10 cellular contexts compared by ENCODE assay signal in genomic region chr9:134895849-134896833, GRCh38. TPM values are rescaled to one million over a fixed set of nuclear protein-coding genes. Genes with fewer than 3 reads are reported as not detected.
DNase-seq lines count a peak whose midpoint lies in the region; ATAC-seq and TF ChIP-seq lines count a peak whose summit lies in the region.
"Had no signal": no experiment of that assay in that cellular context is flagged by ENCODE, and none has a peak within 500 bp of the region (broad histone marks: within the 10 kb centered on the region; RNA-seq: fewer than 3 reads in every experiment).

No MANE protein-coding gene starts in this region.

- H2BK5ac ChIP-seq in IMR-90 (ENCODE audit: low read depth, low read length, poor library complexity, severe bottlenecking): no peak overlapping the region

- H3K4me2 ChIP-seq in IMR-90 (ENCODE audit: low read depth, low read length): peak overlapping the region; percentile 25
- H3K4me2 ChIP-seq in OCI-LY7 (ENCODE audit: low read length): no peak overlapping the region

- POLR2A ChIA-PET in IMR-90 (lab: Charles Lee; ENCODE audit: unreplicated experiment): no interaction called here
- POLR2A ChIA-PET in activated CD8-positive, alpha-beta T cell treated with anti-CD3 and anti-CD28 coated beads for 36 hours (lab: Charles Lee): no interaction called here
- POLR2A ChIA-PET in OCI-LY7 (lab: Charles Lee): interaction anchor here (0.6 kb wide), 1 partner anchor 22 kb away, joined by 3 read pairs; no protein-coding TSS in a partner anchor

- H3K4ac ChIP-seq in IMR-90 (ENCODE audit: low read depth, low read length): no peak overlapping the region

- no peak overlapping the region for H4K5ac ChIP-seq in IMR-90 (ENCODE audit: low read depth, low read length)

- H3K27ac Mint-ChIP-seq in activated CD8-positive, alpha-beta T cell treated with anti-CD3 and anti-CD28 coated beads for 36 hours: no peak overlapping the region
- H3K27ac Mint-ChIP-seq in progenitor cell of endocrine pancreas: no peak overlapping the region
- H3K27ac Mint-ChIP-seq: activated naive CD4-positive, alpha-beta T cell treated with anti-CD3 and anti-CD28 coated beads, Interleukin-2, amount 50 U/mL, for 72 hours had no signal

- H3K9ac ChIP-seq in IMR-90 (ENCODE audit: low read depth, low read length): no peak overlapping the region

- H3K36me3 ChIP-seq in IMR-90 (ENCODE audit: control insufficient read depth, insufficient read depth, low read length) (no peaks in the 10 kb centered on the region), left ventricle myocardium inferior (no peaks in the 10 kb centered on the region), OCI-LY7 (ENCODE audit: insufficient read depth, low read length) (no peaks in the 10 kb centered on the region; the same call in 1 of the 2 replicates)

- dilution Hi-C loops in IMR-90 (cut with HindIII; ENCODE audit: low sequenced_read_pairs, unreplicated experiment): no loop called here

- ATAC-seq in IMR-90 (ENCODE audit: low read depth) (peak; percentile 67), GM18873 (IDR thresholded peaks at IDR 0.05; ENCODE audit: low FRiP score, unreplicated experiment) (no peak)
- no peak for ATAC-seq in activated CD8-positive, alpha-beta T cell treated with anti-CD3 and anti-CD28 coated beads for 36 hours
- ATAC-seq: activated naive CD4-positive, alpha-beta T cell treated with anti-CD3 and anti-CD28 coated beads, Interleukin-2, amount 50 U/mL, for 72 hours had no signal

- H3K4me1 ChIP-seq in IMR-90 (ENCODE audit: control insufficient read depth, insufficient read depth, low read length): peaks cover 10% of the 10 kb centered on the region
- H3K4me1 ChIP-seq in left ventricle myocardium inferior: peaks cover 58% of the 10 kb centered on the region
- peaks cover 16% of the 10 kb centered on the region for H3K4me1 ChIP-seq in OCI-LY7 (ENCODE audit: insufficient read depth, low read length, poor library complexity, severe bottlenecking)

- intact Hi-C loops in IMR-90 (cut with micrococcal nuclease): no loop called here
- intact Hi-C loops in activated CD8-positive, alpha-beta T cell treated with anti-CD3 and anti-CD28 coated beads for 36 hours (cut with micrococcal nuclease): no loop called here
- intact Hi-C loops in left ventricle myocardium inferior (cut with micrococcal nuclease): no loop called here
- intact Hi-C loops in OCI-LY7 (cut with micrococcal nuclease; ENCODE audit: unreplicated experiment): no loop called here

- H4K91ac ChIP-seq in IMR-90 (ENCODE audit: insufficient read depth, low read depth, low read length): no peak overlapping the region; the same call in 1 of the 2 replicates

- DNase-seq in IMR-90 (peak; percentile 75), left ventricle myocardium inferior (peak; percentile 59), superior temporal gyrus (ENCODE audit: extremely low spot score) (peak; percentile 43), progenitor cell of endocrine pancreas (ENCODE audit: low spot score, unreplicated experiment) (no peak), OCI-LY7 (ENCODE audit: low spot score) (no peak)
- DNase-seq in activated CD8-positive, alpha-beta T cell treated with anti-CD3 and anti-CD28 coated beads for 36 hours: peak; percentile 10
- DNase-seq in activated CD4-positive, CD25-positive, alpha-beta regulatory T cell treated with anti-CD3 and anti-CD28 coated beads, Interleukin-2, amount 50 U/mL, for 72 hours: no peak
- DNase-seq: NCI-H187 had no signal

- H2BK15ac ChIP-seq in IMR-90 (ENCODE audit: low read depth, low read length): no peak overlapping the region

- no peaks in the 10 kb centered on the region for H3K4me1 Mint-ChIP-seq in activated CD8-positive, alpha-beta T cell treated with anti-CD3 and anti-CD28 coated beads for 36 hours (ENCODE audit: low read depth)
- H3K4me1 Mint-ChIP-seq in progenitor cell of endocrine pancreas (ENCODE audit: low read depth): no peaks in the 10 kb centered on the region

- peak overlapping the region; percentile 31; the same call in 1 of the 2 replicates for H2AK5ac ChIP-seq in IMR-90 (ENCODE audit: low read depth, low read length)

- H3K9me2 ChIP-seq in OCI-LY7 (ENCODE audit: insufficient read depth, low read length): no peaks in the 10 kb centered on the region

- H4K8ac ChIP-seq in IMR-90 (ENCODE audit: low read depth in 2 of 2, low read length in 2 of 2): no peak overlapping the region

- H3K27ac ChIP-seq in IMR-90 (ENCODE audit: insufficient read depth, low read length) (0 out of 2 replicates have a peak overlapping the region, but pooled peaks have one; percentile 10), left ventricle myocardium inferior (replicated peaks) (peak overlapping the region; percentile 89), OCI-LY7 (ENCODE audit: low read depth, low read length, poor library complexity, severe bottlenecking) (no peak overlapping the region)

- no peaks in the 10 kb centered on the region for H3K79me1 ChIP-seq in IMR-90 (ENCODE audit: low read depth in 1 of 2, low read length in 2 of 2)

- TF ChIP-seq POLR2A in IMR-90 (IDR thresholded peaks at IDR 0.05; ENCODE audit: low read depth, low read length): no peak

- no peak overlapping the region for H3K4me3 Mint-ChIP-seq in activated CD8-positive, alpha-beta T cell treated with anti-CD3 and anti-CD28 coated beads for 36 hours
- no peak overlapping the region for H3K4me3 Mint-ChIP-seq in progenitor cell of endocrine pancreas (ENCODE audit: low read depth)

- no peak overlapping the region for H2BK20ac ChIP-seq in IMR-90 (ENCODE audit: low read depth, low read length)

- H3K9me3 Mint-ChIP-seq in activated CD8-positive, alpha-beta T cell treated with anti-CD3 and anti-CD28 coated beads for 36 hours: peaks cover 7% of the 10 kb centered on the region
- peaks cover 13% of the 10 kb centered on the region for H3K9me3 Mint-ChIP-seq in progenitor cell of endocrine pancreas (ENCODE audit: low read depth)

- H3K9me1 ChIP-seq in IMR-90 (ENCODE audit: insufficient read depth, low read length): no peaks in the 10 kb centered on the region

- peaks cover 7% of the 10 kb centered on the region for H3K27me3 Mint-ChIP-seq in activated CD8-positive, alpha-beta T cell treated with anti-CD3 and anti-CD28 coated beads for 36 hours
- peaks cover 6% of the 10 kb centered on the region for H3K27me3 Mint-ChIP-seq in progenitor cell of endocrine pancreas

- no peaks in the 10 kb centered on the region for H4K20me1 ChIP-seq in IMR-90 (ENCODE audit: insufficient read depth, low read length)
- no peaks in the 10 kb centered on the region for H4K20me1 ChIP-seq in OCI-LY7 (ENCODE audit: insufficient read depth, low read length)

- no peak overlapping the region for H2AK9ac ChIP-seq in IMR-90 (replicated peaks; ENCODE audit: low read depth, low read length, poor library complexity)

- CTCF ChIA-PET in IMR-90 (lab: Yijun Ruan, JAX): interaction anchor here (0.8 kb wide), 1 partner anchor 10 kb away, joined by 4 read pairs; no protein-coding TSS in a partner anchor
- CTCF ChIA-PET in activated CD8-positive, alpha-beta T cell treated with anti-CD3 and anti-CD28 coated beads for 36 hours (lab: Charles Lee): no interaction called here
- CTCF ChIA-PET in OCI-LY7 (lab: Charles Lee; ENCODE audit: unreplicated experiment): interaction anchor here (0.6 kb wide), 1 partner anchor 8 kb away, joined by 3 read pairs; no protein-coding TSS in a partner anchor

- H3K9me3 ChIP-seq in IMR-90 (ENCODE audit: control insufficient read depth, insufficient read depth, low read length) (peaks cover 10% of the 10 kb centered on the region; the same call in 1 of the 2 replicates), left ventricle myocardium inferior (replicated peaks) (peaks cover 28% of the 10 kb centered on the region), OCI-LY7 (ENCODE audit: low read length) (peaks cover 17% of the 10 kb centered on the region; the same call in 1 of the 2 replicates)

- H3K4me3 ChIP-seq in IMR-90 (ENCODE audit: insufficient read depth, low read depth, low read length): no peak overlapping the region
- H3K4me3 ChIP-seq in left ventricle myocardium inferior: no peak overlapping the region
- H3K4me3 ChIP-seq in OCI-LY7 (ENCODE audit: low read depth, low read length, poor library complexity, severe bottlenecking): no peak overlapping the region

- no peaks in the 10 kb centered on the region for H3K36me3 Mint-ChIP-seq in activated CD8-positive, alpha-beta T cell treated with anti-CD3 and anti-CD28 coated beads for 36 hours (ENCODE audit: low read depth)
- no peaks in the 10 kb centered on the region for H3K36me3 Mint-ChIP-seq in progenitor cell of endocrine pancreas (ENCODE audit: insufficient read depth)

- peaks cover 19% of the 10 kb centered on the region for H3K27me3 ChIP-seq in IMR-90 (ENCODE audit: control insufficient read depth, insufficient read depth, low read length)
- H3K27me3 ChIP-seq in left ventricle myocardium inferior (ENCODE audit: low read depth): no peaks in the 10 kb centered on the region

- no peak overlapping the region for H2AFZ ChIP-seq in IMR-90 (replicated peaks; ENCODE audit: low read length, poor library complexity)
- no peak overlapping the region for H2AFZ ChIP-seq in OCI-LY7 (ENCODE audit: low read length)

- H3K18ac ChIP-seq in IMR-90 (ENCODE audit: low read depth, low read length): peak overlapping the region; percentile 10; the same call in 1 of the 2 replicates

- TF ChIP-seq CTCF in IMR-90 (conservative IDR thresholded peaks at IDR 0.05; ENCODE audit: low read depth, low read length): no peak
- TF ChIP-seq CTCF in activated CD8-positive, alpha-beta T cell treated with anti-CD3 and anti-CD28 coated beads for 36 hours (IDR thresholded peaks at IDR 0.05): no peak
- no peak for TF ChIP-seq CTCF in left ventricle myocardium inferior (IDR thresholded peaks at IDR 0.05; ENCODE audit: borderline replicate concordance)
- TF ChIP-seq CTCF in progenitor cell of endocrine pancreas (IDR thresholded peaks at IDR 0.05; ENCODE audit: unreplicated experiment): no peak
- TF ChIP-seq CTCF in OCI-LY7 (conservative IDR thresholded peaks at IDR 0.05; ENCODE audit: low read length): no peak

- no peak overlapping the region for H3K23ac ChIP-seq in IMR-90 (ENCODE audit: low read depth, low read length)

- 21% methylated on average over 7 of the region's 14 CpGs; no CpG with 5 or more reads in 1 of the 2 experiments for WGBS in IMR-90 (ENCODE audit: extremely low coverage in 2 of 2, insufficient read length in 1 of 2), 2 experiments

- no peak overlapping the region for H3K56ac ChIP-seq in IMR-90 (ENCODE audit: extremely low read depth, insufficient read depth, low read length)

- in situ Hi-C loops in IMR-90 (cut with MboI; ENCODE audit: low sequenced_read_pairs): no loop called here

- H3K79me2 ChIP-seq in OCI-LY7 (ENCODE audit: insufficient read depth, low read depth, low read length): no peaks in the 10 kb centered on the region

- TF ChIP-seq RAD21 in IMR-90 (IDR thresholded peaks at IDR 0.05; ENCODE audit: low read length): no peak

- no peak overlapping the region for H3K14ac ChIP-seq in IMR-90 (replicated peaks; ENCODE audit: low read depth, low read length)

- BruUV-seq in IMR-90 (replicated peaks; lab: Mats Ljungman, UMichigan) (no TSS peak), OCI-LY7 (replicated peaks; lab: Mats Ljungman, UMichigan) (no TSS peak)

- no peak overlapping the region for H2BK120ac ChIP-seq in IMR-90 (ENCODE audit: low read depth, low read length)

RNA-seq across cellular contexts. Expression of gene FCN2, which starts 15.5 kb away (rescaled TPM):
- total RNA-seq in IMR-90 (2012; rRNA removed) (not detected in 2 replicates), left ventricle myocardium inferior (not detected), progenitor cell of endocrine pancreas (not detected in 2 replicates), OCI-LY7 (2022) (not detected in 2 replicates)
- polyA plus RNA-seq in IMR-90 (2012; rRNA removed): not detected in 2 replicates
- polyA plus RNA-seq in IMR-90 (2012; cell fraction: cytosol; rRNA removed): not detected in 2 replicates
- polyA plus RNA-seq in IMR-90 (2012; cell fraction: nucleus; rRNA removed; ENCODE audit: low replicate concordance): not detected in 2 replicates
- total RNA-seq in activated CD8-positive, alpha-beta T cell treated with anti-CD3 and anti-CD28 coated beads for 36 hours: not detected
- not detected in 2 replicates for total RNA-seq in OCI-LY7 (2014; rRNA removed; shearing (Covaris generic))
- total RNA-seq: activated naive CD4-positive, alpha-beta T cell treated with anti-CD3 and anti-CD28 coated beads, Interleukin-2, amount 50 U/mL, for 72 hours had no signal

RNA-seq across cellular contexts. Expression of gene FCN1, which starts 21.6 kb away (rescaled TPM):
- total RNA-seq in IMR-90 (2012; rRNA removed): not detected in 2 replicates
- polyA plus RNA-seq in IMR-90 (2012; rRNA removed): not detected in 2 replicates
- not detected in 2 replicates for polyA plus RNA-seq in IMR-90 (2012; cell fraction: cytosol; rRNA removed)
- not detected in 2 replicates for polyA plus RNA-seq in IMR-90 (2012; cell fraction: nucleus; rRNA removed; ENCODE audit: low replicate concordance)
- total RNA-seq in activated CD8-positive, alpha-beta T cell treated with anti-CD3 and anti-CD28 coated beads for 36 hours: not detected
- total RNA-seq in left ventricle myocardium inferior: 2.9 TPM
- not detected in 2 replicates for total RNA-seq in progenitor cell of endocrine pancreas
- total RNA-seq in OCI-LY7 (2014; rRNA removed; shearing (Covaris generic)): 0.19 TPM in 1 of 2 replicates, not detected in the other
- 0.30 and 0.42 TPM in 2 replicates for total RNA-seq in OCI-LY7 (2022)
- total RNA-seq: activated naive CD4-positive, alpha-beta T cell treated with anti-CD3 and anti-CD28 coated beads, Interleukin-2, amount 50 U/mL, for 72 hours had no signal

Comparison
In these comparisons a context has a peak if more than half of its experiments do, and no peak if none do; other contexts are left out.
1. DNase-seq: peak in IMR-90 (single experiment), activated CD8-positive, alpha-beta T cell treated with anti-CD3 and anti-CD28 coated beads for 36 hours (single experiment), left ventricle myocardium inferior (single experiment) and superior temporal gyrus (single experiment); none in progenitor cell of endocrine pancreas (single experiment), activated CD4-positive, CD25-positive, alpha-beta regulatory T cell treated with anti-CD3 and anti-CD28 coated beads, Interleukin-2, amount 50 U/mL, for 72 hours (single experiment) and OCI-LY7 (single experiment).